ENCODE assay signal across 14 cellular contexts in genomic region chr6:168536196-168536595, GRCh38.
DNase-seq lines count a peak whose midpoint lies in the region; ATAC-seq and TF ChIP-seq lines count a peak whose summit lies in the region.
"Had no signal": no experiment of that assay in that cellular context is flagged by ENCODE, and none has a peak within 500 bp of the region (broad histone marks: within the 10 kb centered on the region; RNA-seq: fewer than 3 reads in every experiment).

No MANE protein-coding gene starts in this region.

- H3K27me3 ChIP-seq in right atrium auricular region (no peaks in the 10 kb centered on the region), right cardiac atrium (ENCODE audit: control insufficient read depth, insufficient read depth) (no peaks in the 10 kb centered on the region), muscle layer of duodenum (ENCODE audit: low read depth, low read length) (no peaks in the 10 kb centered on the region), spleen (replicated peaks in 1 of 7) (peaks cover 0 to 26% (median 0%) of the 10 kb centered on the region in 7 donors)

- WGBS in right cardiac atrium, result 84% methylated on average over 7 of the region's 7 CpGs
- WGBS in spleen, 5 donors, result 68 to 86% (median 83%) methylated on average over 7 of the region's 7 CpGs

- H3K36me3 ChIP-seq in right atrium auricular region (no peaks in the 10 kb centered on the region), muscle layer of duodenum (ENCODE audit: control insufficient read depth in 1 of 2, insufficient read depth in 2 of 2, low read length in 2 of 2) (no peaks in the 10 kb centered on the region), spleen (no peaks in the 10 kb centered on the region)

- H3K4me1 ChIP-seq in right atrium auricular region (peaks cover 0 to 26% of the 10 kb centered on the region in 2 donors), right cardiac atrium (ENCODE audit: control insufficient read depth, insufficient read depth, low read length) (no peaks in the 10 kb centered on the region), muscle layer of duodenum (ENCODE audit: control insufficient read depth in 1 of 2, insufficient read depth in 2 of 2, low read length in 2 of 2) (peaks cover 0 to 26% of the 10 kb centered on the region in 2 donors), spleen (no peaks in the 10 kb centered on the region)

- H3K27ac ChIP-seq in right atrium auricular region, result peak overlapping the region; percentile 42 to 62
- no peak overlapping the region for H3K27ac ChIP-seq in right cardiac atrium (ENCODE audit: low read length)
- peak overlapping the region; percentile 39 for H3K27ac ChIP-seq in muscle layer of duodenum (ENCODE audit: low read length)
- no peak overlapping the region for H3K27ac ChIP-seq in spleen

- H3K9me3 ChIP-seq in right atrium auricular region, result no peaks in the 10 kb centered on the region
- no peaks in the 10 kb centered on the region for H3K9me3 ChIP-seq in right cardiac atrium (ENCODE audit: control insufficient read depth, low read length)
- no peaks in the 10 kb centered on the region for H3K9me3 ChIP-seq in muscle layer of duodenum (ENCODE audit: control insufficient read depth in 1 of 2, low read length in 2 of 2)
- H3K9me3 ChIP-seq in spleen, result no peaks in the 10 kb centered on the region

- TF ChIP-seq CTCF in right atrium auricular region (IDR thresholded peaks at IDR 0.05) (no peak), spleen (IDR thresholded peaks at IDR 0.05 in 8 of 11, conservative IDR thresholded peaks at IDR 0.05 in 3 of 11) (no peak)

- TF ChIP-seq POLR2A in spleen (IDR thresholded peaks at IDR 0.05), result no peak

- H3K4me3 ChIP-seq in right atrium auricular region (no peak overlapping the region), right cardiac atrium (ENCODE audit: low read length) (no peak overlapping the region), muscle layer of duodenum (ENCODE audit: low read depth in 1 of 2, low read length in 2 of 2) (no peak overlapping the region), spleen (no peak overlapping the region)

- DNase-seq in right atrium auricular region (ENCODE audit: low spot score) (no peak), right cardiac atrium (no peak), spleen (peak; percentile 53), MV-4-11 (lab: John Stamatoyannopoulos, UW) (no peak)
- no peak for DNase-seq in stimulated activated CD4-positive, alpha-beta T cell treated with anti-CD3 and anti-CD28 coated beads, Interleukin-12 subunit alpha, Interleukin-12 subunit beta, amount 100 ng/mL, for 4 hours
- DNase-seq: COR-L47, GOT3, KG1, NCI-H1092 treated with DMSO at 0.1 percent for 48 hours, NCI-H1694 treated with DMSO at 0.1 percent for 48 hours, NCI-H446, NCI-H748 treated with DMSO at 0.1 percent for 48 hours had no signal

- ATAC-seq in right cardiac atrium (no peak), esophagus mucosa (no peak)

- intact Hi-C loops in right cardiac atrium (cut with DNase I) (no loop called here), spleen (cut with DNase I; ENCODE audit: low total_unique reads) (no loop called here)

Comparison
In these comparisons a context has a peak if more than half of its experiments do, and no peak if none do; other contexts are left out.
1. H3K27ac ChIP-seq: peak in right atrium auricular region (2 of 2) and muscle layer of duodenum (single experiment); none in right cardiac atrium (single experiment) and spleen (0 of 8).